ENCODE assay signal across 27 cellular contexts in genomic region chr6:102895683-102896082, GRCh38.
"Had no signal": no experiment of that assay in that cellular context is flagged by ENCODE, and none has a peak within 500 bp of the region (broad histone marks: within the 10 kb centered on the region; RNA-seq: fewer than 3 reads in every experiment).

No MANE protein-coding gene starts in this region.

- DNase-seq: activated CD4-positive, alpha-beta T cell treated with anti-CD3 and anti-CD28 coated beads for 36 hours; activated CD4-positive, alpha-beta T cell treated with anti-CD3 and anti-CD28 coated beads, Interleukin-2, amount 10 ng/mL, durations not matched to agents 7 days and 5 days; activated CD4-positive, alpha-beta T cell treated with anti-CD3 and anti-CD28 coated beads, Interleukin-2, amount 50 U/mL, for 48 hours; activated CD8-positive, alpha-beta T cell treated with anti-CD3 and anti-CD28 coated beads, Interleukin-2, amount 10 ng/mL, durations not matched to agents 7 days and 5 days; activated effector memory CD4-positive, alpha-beta T cell treated with Interleukin-2 at 50 U/mL for 16 hours; activated naive CD4-positive, alpha-beta T cell treated with anti-CD3 and anti-CD28 coated beads, Interleukin-2, amount 10 ng/mL, durations not matched to agents 7 days and 5 days; activated naive CD8-positive, alpha-beta T cell treated with anti-CD3 and anti-CD28 coated beads, Interleukin-2, amount 50 U/mL, for 24 hours; activated T-cell treated with anti-CD3 and anti-CD28 coated beads, Interleukin-2, amount 50 U/mL, for 24 hours; anterior cingulate cortex; brain microvascular endothelial cell; central memory CD4-positive, alpha-beta T cell; colonic mucosa; NCI-H1048; NCI-H1105 treated with DMSO at 0.1 percent for 48 hours; NCI-H1436; NCI-H1694 treated with DMSO at 0.1 percent for 48 hours; NCI-H2029; NCI-H345; NCI-H524 treated with DMSO at 0.1 percent for 48 hours; NK-92 treated with Interleukin-12 subunit alpha and Interleukin-12 subunit beta, amount 100 ng/mL, for 24 hours; OCI-M1; SHP77; SJCRH30 had no signal

- H3K4me3 ChIP-seq: colonic mucosa, SJCRH30, SK-N-MC had no signal

- H3K4me1 ChIP-seq: colonic mucosa, SJCRH30 had no signal

- H3K27ac ChIP-seq: brain microvascular endothelial cell, colonic mucosa, SJCRH30, SK-N-MC had no signal

- H3K27me3 ChIP-seq: brain microvascular endothelial cell, colonic mucosa, SJCRH30 had no signal

- FAIRE-seq: TTC549 had no signal

- H3K36me3 ChIP-seq: brain microvascular endothelial cell, colonic mucosa, SJCRH30 had no signal

- ATAC-seq: activated CD4-positive, alpha-beta T cell treated with anti-CD3 and anti-CD28 coated beads for 36 hours; activated CD4-positive, CD25-positive, alpha-beta regulatory T cell treated with anti-CD3 and anti-CD28 coated beads, Interleukin-2, amount 50 U/mL, for 24 hours; activated CD8-positive, alpha-beta T cell treated with anti-CD3 and anti-CD28 coated beads, Interleukin-2, amount 10 ng/mL, durations not matched to agents 7 days and 5 days; activated naive CD8-positive, alpha-beta T cell treated with anti-CD3 and anti-CD28 coated beads, Interleukin-2, amount 50 U/mL, for 24 hours; WTC11 had no signal

- H3K9me3 ChIP-seq: colonic mucosa, SJCRH30 had no signal
